Comparison of ENCODE assay signal across 2 cellular contexts in genomic region chr4:19945501-19945900, GRCh38.
TF ChIP-seq lines count a peak whose summit lies in the region.

No MANE protein-coding gene starts in this region.

TF ChIP-seq in H1, 55 proteins besides CTCF, POLR2A, EP300 and RAD21:
- TF ChIP-seq ATF2 (IDR thresholded peaks at IDR 0.05; ENCODE audit: low read length) = no peak
- TF ChIP-seq SUZ12 (IDR thresholded peaks at IDR 0.05; ENCODE audit: low read length) = no peak
- TF ChIP-seq, protein P1, sequence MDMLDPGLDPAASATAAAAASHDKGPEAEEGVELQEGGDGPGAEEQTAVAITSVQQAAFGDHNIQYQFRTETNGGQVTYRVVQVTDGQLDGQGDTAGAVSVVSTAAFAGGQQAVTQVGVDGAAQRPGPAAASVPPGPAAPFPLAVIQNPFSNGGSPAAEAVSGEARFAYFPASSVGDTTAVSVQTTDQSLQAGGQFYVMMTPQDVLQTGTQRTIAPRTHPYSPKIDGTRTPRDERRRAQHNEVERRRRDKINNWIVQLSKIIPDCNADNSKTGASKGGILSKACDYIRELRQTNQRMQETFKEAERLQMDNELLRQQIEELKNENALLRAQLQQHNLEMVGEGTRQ (IDR thresholded peaks at IDR 0.05; ENCODE audit: low read length) = no peak
- no peak for TF ChIP-seq KDM4A (IDR thresholded peaks at IDR 0.05; ENCODE audit: low read depth, low read length, severe bottlenecking)
- TF ChIP-seq CTBP2 (IDR thresholded peaks at IDR 0.05; ENCODE audit: borderline replicate concordance, insufficient read depth, insufficient read length, low read length) = no peak
- TF ChIP-seq TEAD4 (IDR thresholded peaks at IDR 0.05; ENCODE audit: low read depth, low read length) = no peak
- no peak for TF ChIP-seq TBP (IDR thresholded peaks at IDR 0.05; ENCODE audit: low read depth, low read length)
- no peak for TF ChIP-seq BACH1 (IDR thresholded peaks at IDR 0.05; ENCODE audit: low read length)
- TF ChIP-seq ASH2L (IDR thresholded peaks at IDR 0.05; ENCODE audit: low read length) = no peak
- no peak for TF ChIP-seq CBX5 (IDR thresholded peaks at IDR 0.05; ENCODE audit: low read depth, low read length)
- TF ChIP-seq RBBP5 (IDR thresholded peaks at IDR 0.05; ENCODE audit: borderline replicate concordance, low read depth, low read length) = no peak
- no peak for TF ChIP-seq RFX5 (IDR thresholded peaks at IDR 0.05; ENCODE audit: borderline replicate concordance, low read depth, low read length)
- TF ChIP-seq NANOG (IDR thresholded peaks at IDR 0.05; ENCODE audit: insufficient read depth, low read depth, low read length, poor library complexity, severe bottlenecking) = no peak
- TF ChIP-seq SIN3A (conservative IDR thresholded peaks at IDR 0.05 in 1 of 2, IDR thresholded peaks at IDR 0.05 in 1 of 2; ENCODE audit: low read depth in 1 of 2, low read length in 2 of 2) = no peak
- TF ChIP-seq KDM5A (IDR thresholded peaks at IDR 0.05; ENCODE audit: low read length) = no peak
- no peak for TF ChIP-seq PHF8 (conservative IDR thresholded peaks at IDR 0.05; ENCODE audit: low read depth, low read length)
- TF ChIP-seq SP4 (IDR thresholded peaks at IDR 0.05; ENCODE audit: low read length) = no peak
- TF ChIP-seq TAF1 (IDR thresholded peaks at IDR 0.05; ENCODE audit: low read depth, low read length) = no peak
- no peak for TF ChIP-seq TAF7 (optimal IDR thresholded peaks at IDR 0.05; ENCODE audit: borderline replicate concordance, low read depth, low read length)
- TF ChIP-seq JUND (IDR thresholded peaks at IDR 0.05; ENCODE audit: low read length) = no peak

TF ChIP-seq in GM12891, 5 proteins besides CTCF, POLR2A, EP300 and RAD21:
- no peak for TF ChIP-seq SPI1 (IDR thresholded peaks at IDR 0.05; ENCODE audit: low read depth, low read length)
- TF ChIP-seq POLR2AphosphoS5 (IDR thresholded peaks at IDR 0.05; ENCODE audit: low read depth, low read length) = no peak
TF ChIP-seq in GM12891: peak in this region for 0.
